ENCODE assay signal across 15 cellular contexts in genomic region chr16:1564325-1564724, GRCh38. TPM values are rescaled to one million over a fixed set of nuclear protein-coding genes. Genes with fewer than 3 reads are reported as not detected.
DNase-seq lines count a peak whose midpoint lies in the region; ATAC-seq and TF ChIP-seq lines count a peak whose summit lies in the region.
"Had no signal": no experiment of that assay in that cellular context is flagged by ENCODE, and none has a peak within 500 bp of the region (broad histone marks: within the 10 kb centered on the region; RNA-seq: fewer than 3 reads in every experiment).

No MANE protein-coding gene starts in this region.

- no peak overlapping the region for H3K27ac Mint-ChIP-seq in activated naive CD4-positive, alpha-beta T cell treated with anti-CD3 and anti-CD28 coated beads, Interleukin-2, amount 10 ng/mL, durations not matched to agents 7 days and 5 days
- H3K27ac Mint-ChIP-seq: activated naive CD8-positive, alpha-beta T cell; neural progenitor cell had no signal

- H3K4me3 Mint-ChIP-seq in activated naive CD4-positive, alpha-beta T cell treated with anti-CD3 and anti-CD28 coated beads, Interleukin-2, amount 10 ng/mL, durations not matched to agents 7 days and 5 days: no peak overlapping the region
- H3K4me3 Mint-ChIP-seq: activated naive CD8-positive, alpha-beta T cell; neural progenitor cell had no signal

- H3K9me3 Mint-ChIP-seq in activated naive CD4-positive, alpha-beta T cell treated with anti-CD3 and anti-CD28 coated beads, Interleukin-2, amount 10 ng/mL, durations not matched to agents 7 days and 5 days: no peaks in the 10 kb centered on the region
- H3K9me3 Mint-ChIP-seq: neural progenitor cell had no signal

- H3K4me1 Mint-ChIP-seq in activated naive CD4-positive, alpha-beta T cell treated with anti-CD3 and anti-CD28 coated beads, Interleukin-2, amount 10 ng/mL, durations not matched to agents 7 days and 5 days: peaks cover 28% of the 10 kb centered on the region
- H3K4me1 Mint-ChIP-seq: neural progenitor cell had no signal

- peak; percentile 28 for TF ChIP-seq CTCF in retinal pigment epithelial cell (conservative IDR thresholded peaks at IDR 0.05; ENCODE audit: low read depth, low read length)

- ATAC-seq in GM21825 (IDR thresholded peaks at IDR 0.05; ENCODE audit: unreplicated experiment): no peak
- no peak for ATAC-seq in activated CD4-positive, CD25-positive, alpha-beta regulatory T cell treated with anti-CD3 and anti-CD28 coated beads, Interleukin-2, amount 50 U/mL, for 24 hours

- peak; percentile 32 for DNase-seq in activated naive CD4-positive, alpha-beta T cell treated with anti-CD3 and anti-CD28 coated beads, Interleukin-2, amount 10 ng/mL, durations not matched to agents 7 days and 5 days
- DNase-seq in activated naive CD4-positive, alpha-beta T cell treated with Interleukin-2 at 50 U/mL for 16 hours: no peak
- DNase-seq in HuH-7.5 (ENCODE audit: low spot score) (peak; percentile 47), dermis blood vessel endothelial cell (peak; percentile 43), retinal pigment epithelial cell (ENCODE audit: low read depth) (no peak)
- no peak for DNase-seq in activated CD4-positive, alpha-beta T cell treated with anti-CD3 and anti-CD28 coated beads, Interleukin-2, amount 50 U/mL, for 4 hours
- DNase-seq: foreskin melanocyte, GF-D8, NCI-H1105, NCI-H526 had no signal

- H3K36me3 Mint-ChIP-seq in activated naive CD4-positive, alpha-beta T cell treated with anti-CD3 and anti-CD28 coated beads, Interleukin-2, amount 10 ng/mL, durations not matched to agents 7 days and 5 days: peaks cover 6% of the 10 kb centered on the region
- H3K36me3 Mint-ChIP-seq: activated naive CD8-positive, alpha-beta T cell had no signal

- no peak overlapping the region for H3K4me3 ChIP-seq in retinal pigment epithelial cell (ENCODE audit: low read length)
- H3K4me3 ChIP-seq: neural progenitor cell had no signal

- H3K27me3 Mint-ChIP-seq in activated naive CD4-positive, alpha-beta T cell treated with anti-CD3 and anti-CD28 coated beads, Interleukin-2, amount 10 ng/mL, durations not matched to agents 7 days and 5 days: peaks cover 3% of the 10 kb centered on the region
- H3K27me3 Mint-ChIP-seq: activated naive CD8-positive, alpha-beta T cell had no signal

- CTCF ChIA-PET in activated naive CD4-positive, alpha-beta T cell treated with anti-CD3 and anti-CD28 coated beads, Interleukin-2, amount 10 ng/mL, durations not matched to agents 7 days and 5 days (lab: Charles Lee): no interaction called here

RNA-seq across cellular contexts. Expression of gene TMEM204, which starts 30.9 kb away (rescaled TPM):
- total RNA-seq in dermis blood vessel endothelial cell: 97.4 and 107 TPM in 2 replicates
- total RNA-seq: H4 had no signal

RNA-seq across cellular contexts. Expression of gene IFT140, which starts 47.5 kb away (rescaled TPM):
- total RNA-seq in dermis blood vessel endothelial cell: 20.7 and 24.8 TPM in 2 replicates

RNA-seq across cellular contexts. Expression of gene CRAMP1, which starts 47.8 kb away (rescaled TPM):
- total RNA-seq in dermis blood vessel endothelial cell: 12.9 and 17.3 TPM in 2 replicates

Comparison
In these comparisons a context has a peak if more than half of its experiments do, and no peak if none do; other contexts are left out.
1. DNase-seq: peak in activated naive CD4-positive, alpha-beta T cell treated with anti-CD3 and anti-CD28 coated beads, Interleukin-2, amount 10 ng/mL, durations not matched to agents 7 days and 5 days (single experiment), HuH-7.5 (single experiment) and dermis blood vessel endothelial cell (single experiment); none in activated naive CD4-positive, alpha-beta T cell treated with Interleukin-2 at 50 U/mL for 16 hours (single experiment), retinal pigment epithelial cell (single experiment) and activated CD4-positive, alpha-beta T cell treated with anti-CD3 and anti-CD28 coated beads, Interleukin-2, amount 50 U/mL, for 4 hours (0 of 2).